22 cellular contexts compared by ENCODE assay signal in genomic region chr4:6755088-6755753, GRCh38. TPM values are rescaled to one million over a fixed set of nuclear protein-coding genes. Genes with fewer than 3 reads are reported as not detected.
A peak's percentile ranks its signal among the peaks of the same experiment; 100 is the strongest.
DNase-seq lines count a peak whose midpoint lies in the region; ATAC-seq and TF ChIP-seq lines count a peak whose summit lies in the region.
"Had no signal": no experiment of that assay in that cellular context is flagged by ENCODE, and none has a peak within 500 bp of the region (broad histone marks: within the 10 kb centered on the region; RNA-seq: fewer than 3 reads in every experiment).

No MANE protein-coding gene starts in this region.

- BruUV-seq in Panc1 (replicated peaks; lab: Mats Ljungman, UMichigan) = no TSS peak

- no peak overlapping the region for H3K4me3 ChIP-seq in Panc1 (ENCODE audit: low read depth in 2 of 2, low read length in 2 of 2)
- H3K4me3 ChIP-seq in neural progenitor cell = no peak overlapping the region
- H3K4me3 ChIP-seq: HAP-1 had no signal

- POLR2A ChIA-PET in Panc1 (lab: Charles Lee) = no interaction called here
- POLR2A ChIA-PET in activated CD8-positive, alpha-beta T cell treated with anti-CD3 and anti-CD28 coated beads, Interleukin-2, amount 10 ng/mL, durations not matched to agents 7 days and 5 days (lab: Charles Lee) = no interaction called here

- H2AFZ ChIP-seq in neural progenitor cell (replicated peaks) = no peak overlapping the region

- ATAC-seq in Panc1 (peak; percentile 45; the same call in 1 of the 2 replicates), left lobe of liver (peak; percentile 74), HG02571 (IDR thresholded peaks at IDR 0.05; ENCODE audit: unreplicated experiment) (no peak), HG03196 (IDR thresholded peaks at IDR 0.05; ENCODE audit: unreplicated experiment) (no peak)
- no peak for ATAC-seq in activated CD8-positive, alpha-beta T cell treated with anti-CD3 and anti-CD28 coated beads, Interleukin-2, amount 10 ng/mL, durations not matched to agents 7 days and 5 days
- ATAC-seq: CD8-positive, alpha-beta T cell had no signal

- peaks cover 14% of the 10 kb centered on the region for H3F3A ChIP-seq in neural progenitor cell (ENCODE audit: low read depth)

- no peaks in the 10 kb centered on the region for H3K27me3 ChIP-seq in Panc1 (ENCODE audit: control insufficient read depth, insufficient read depth, low read length)
- H3K27me3 ChIP-seq in neural progenitor cell = no peaks in the 10 kb centered on the region

- no peaks in the 10 kb centered on the region for H4K20me1 ChIP-seq in neural progenitor cell (ENCODE audit: low read depth)

- intact Hi-C loops in Panc1 (cut with micrococcal nuclease; ENCODE audit: unreplicated experiment) = no loop called here

- H3K4me2 ChIP-seq in neural progenitor cell = no peak overlapping the region

- H3K36me3 ChIP-seq in Panc1 (ENCODE audit: control insufficient read depth, insufficient read depth, low read length) (no peaks in the 10 kb centered on the region), neural progenitor cell (no peaks in the 10 kb centered on the region)
- H3K36me3 ChIP-seq: HAP-1 had no signal

- no peak overlapping the region for H3K27ac Mint-ChIP-seq in neural progenitor cell
- H3K27ac Mint-ChIP-seq in activated CD8-positive, alpha-beta T cell treated with anti-CD3 and anti-CD28 coated beads, Interleukin-2, amount 10 ng/mL, durations not matched to agents 7 days and 5 days = no peak overlapping the region
- H3K27ac Mint-ChIP-seq: CD8-positive, alpha-beta T cell; IgD-negative memory B cell had no signal

- H3K9ac ChIP-seq in neural progenitor cell = no peak overlapping the region

- H3K4me1 Mint-ChIP-seq in neural progenitor cell = peaks cover 18% of the 10 kb centered on the region
- H3K4me1 Mint-ChIP-seq in activated CD8-positive, alpha-beta T cell treated with anti-CD3 and anti-CD28 coated beads, Interleukin-2, amount 10 ng/mL, durations not matched to agents 7 days and 5 days (ENCODE audit: low read depth) = peaks cover 15% of the 10 kb centered on the region

- H3K79me2 ChIP-seq in neural progenitor cell (ENCODE audit: low read depth) = no peaks in the 10 kb centered on the region

- no peak overlapping the region for H3K27ac ChIP-seq in Panc1 (ENCODE audit: low read length)
- no peak overlapping the region for H3K27ac ChIP-seq in neural progenitor cell
- H3K27ac ChIP-seq: RWPE1 had no signal

- no peaks in the 10 kb centered on the region for H3K36me3 Mint-ChIP-seq in neural progenitor cell
- H3K36me3 Mint-ChIP-seq in activated CD8-positive, alpha-beta T cell treated with anti-CD3 and anti-CD28 coated beads, Interleukin-2, amount 10 ng/mL, durations not matched to agents 7 days and 5 days (ENCODE audit: low read depth) = no peaks in the 10 kb centered on the region
- H3K36me3 Mint-ChIP-seq: CD8-positive, alpha-beta T cell; IgD-negative memory B cell had no signal

- H3K4me1 ChIP-seq in Panc1 (ENCODE audit: control insufficient read depth, insufficient read depth, low read length) = peaks cover 12% of the 10 kb centered on the region; the same call in 1 of the 2 replicates
- peaks cover 26% of the 10 kb centered on the region for H3K4me1 ChIP-seq in neural progenitor cell
- H3K4me1 ChIP-seq: HAP-1 had no signal

- TF ChIP-seq CTCF in Panc1 (IDR thresholded peaks at IDR 0.05) (no peak), neural progenitor cell (IDR thresholded peaks at IDR 0.05) (no peak)

- H3K9me3 ChIP-seq in Panc1 (ENCODE audit: control insufficient read depth, insufficient read depth, low read depth, low read length) (no peaks in the 10 kb centered on the region), neural progenitor cell (ENCODE audit: low read depth) (no peaks in the 10 kb centered on the region)
- H3K9me3 ChIP-seq: HAP-1 had no signal

- no peaks in the 10 kb centered on the region for H3K9me3 Mint-ChIP-seq in neural progenitor cell
- no peaks in the 10 kb centered on the region for H3K9me3 Mint-ChIP-seq in activated CD8-positive, alpha-beta T cell treated with anti-CD3 and anti-CD28 coated beads, Interleukin-2, amount 10 ng/mL, durations not matched to agents 7 days and 5 days (ENCODE audit: insufficient read depth)
- H3K9me3 Mint-ChIP-seq: CD8-positive, alpha-beta T cell; IgD-negative memory B cell had no signal

- CTCF ChIA-PET in Panc1 (lab: Charles Lee) = interaction anchor here (1.0 kb wide), 1 partner anchor 35 kb away, joined by 3 read pairs; no protein-coding TSS in a partner anchor
- CTCF ChIA-PET in activated CD8-positive, alpha-beta T cell treated with anti-CD3 and anti-CD28 coated beads, Interleukin-2, amount 10 ng/mL, durations not matched to agents 7 days and 5 days (lab: Charles Lee) = interaction anchor here (0.8 kb wide), 1 partner anchor 29 kb away, joined by 3 read pairs; no protein-coding TSS in a partner anchor

- H3K27me3 Mint-ChIP-seq in neural progenitor cell (ENCODE audit: insufficient read depth, low read depth) = peaks cover 13% of the 10 kb centered on the region
- no peaks in the 10 kb centered on the region for H3K27me3 Mint-ChIP-seq in activated CD8-positive, alpha-beta T cell treated with anti-CD3 and anti-CD28 coated beads, Interleukin-2, amount 10 ng/mL, durations not matched to agents 7 days and 5 days (ENCODE audit: low read depth)

- in situ Hi-C loops in Panc1 (cut with HindIII; ENCODE audit: low pct_unique_long_range_greater_than_20kb, low sequenced_read_pairs) = no loop called here

- H3K4me3 Mint-ChIP-seq in neural progenitor cell = peak overlapping the region; percentile 50
- H3K4me3 Mint-ChIP-seq in activated CD8-positive, alpha-beta T cell treated with anti-CD3 and anti-CD28 coated beads, Interleukin-2, amount 10 ng/mL, durations not matched to agents 7 days and 5 days = no peak overlapping the region
- H3K4me3 Mint-ChIP-seq: CD8-positive, alpha-beta T cell; IgD-negative memory B cell had no signal

- no peak for DNase-seq in Panc1 (ENCODE audit: low read depth, low spot score)
- DNase-seq in left lobe of liver (ENCODE audit: low spot score) = peak; percentile 96
- DNase-seq in neural progenitor cell (ENCODE audit: low spot score) = no peak
- no peak for DNase-seq in activated CD8-positive, alpha-beta T cell treated with anti-CD3 and anti-CD28 coated beads, Interleukin-2, amount 10 ng/mL, durations not matched to agents 7 days and 5 days
- DNase-seq in hepatic stellate cell (ENCODE audit: low spot score) = no peak
- DNase-seq: C1 segment of cervical spinal cord; CD8-positive, alpha-beta T cell; DMS79 treated with DMSO at 0.1 percent for 48 hours; GF-D8; GOT3; NCI-H1048; NCI-H1417; NCI-H1694; NCI-H2029 treated with DMSO at 0.1 percent for 48 hours; NCI-H446 treated with DMSO at 0.1 percent for 48 hours; NCI-H526 treated with DMSO at 0.1 percent for 48 hours; SHP77 treated with DMSO at 0.1 percent for 48 hours had no signal

RNA-seq across cellular contexts. Expression of gene KIAA0232, which starts 27.3 kb away (rescaled TPM):
- total RNA-seq in Panc1 (2021; ENCODE audit: unreplicated experiment) (20.2 TPM), left lobe of liver (16.6 TPM), neural progenitor cell (ENCODE audit: low replicate concordance) (42.9 and 52.2 TPM in 2 replicates)
- 6.8 TPM for polyA plus RNA-seq in Panc1 (2012; ENCODE audit: insufficient read length)
- 10 to 100 TPM; 18.4 to 19.5 TPM for total RNA-seq in activated CD8-positive, alpha-beta T cell treated with anti-CD3 and anti-CD28 coated beads, Interleukin-2, amount 10 ng/mL, durations not matched to agents 7 days and 5 days

RNA-seq across cellular contexts. Expression of gene BLOC1S4, which starts 39.2 kb away (rescaled TPM):
- 10.7 TPM for total RNA-seq in Panc1 (2021; ENCODE audit: unreplicated experiment)
- polyA plus RNA-seq in Panc1 (2012; ENCODE audit: insufficient read length) = 15.2 TPM
- 6.5 TPM for total RNA-seq in left lobe of liver
- total RNA-seq in neural progenitor cell (ENCODE audit: low replicate concordance) = 10.5 and 24.6 TPM in 2 replicates
- 10 to 100 TPM; 19.6 to 21.5 TPM for total RNA-seq in activated CD8-positive, alpha-beta T cell treated with anti-CD3 and anti-CD28 coated beads, Interleukin-2, amount 10 ng/mL, durations not matched to agents 7 days and 5 days

RNA-seq across cellular contexts. Expression of gene MRFAP1L1, which starts 45.6 kb away (rescaled TPM):
- total RNA-seq in Panc1 (2021; ENCODE audit: unreplicated experiment) (29.5 TPM), left lobe of liver (26.7 TPM), neural progenitor cell (ENCODE audit: low replicate concordance) (90.6 and 141 TPM in 2 replicates)
- 25.8 TPM for polyA plus RNA-seq in Panc1 (2012; ENCODE audit: insufficient read length)
- 10 to 100 TPM; 65.5 to 67.4 TPM for total RNA-seq in activated CD8-positive, alpha-beta T cell treated with anti-CD3 and anti-CD28 coated beads, Interleukin-2, amount 10 ng/mL, durations not matched to agents 7 days and 5 days

Comparison
In these comparisons a context has a peak if more than half of its experiments do, and no peak if none do; other contexts are left out.
1. ATAC-seq: peak in Panc1 (single experiment) and left lobe of liver (single experiment); none in HG02571 (single experiment), HG03196 (single experiment) and activated CD8-positive, alpha-beta T cell treated with anti-CD3 and anti-CD28 coated beads, Interleukin-2, amount 10 ng/mL, durations not matched to agents 7 days and 5 days (single experiment).